8 cellular contexts compared by ENCODE assay signal in genomic region chr1:23867542-23867952, GRCh38. TPM values are rescaled to one million over a fixed set of nuclear protein-coding genes. Genes with fewer than 3 reads are reported as not detected.
A peak's percentile ranks its signal among the peaks of the same experiment; 100 is the strongest.
DNase-seq lines count a peak whose midpoint lies in the region; ATAC-seq and TF ChIP-seq lines count a peak whose summit lies in the region.

No MANE protein-coding gene starts in this region.

- peaks cover 5 to 14% of the 10 kb centered on the region in 2 experiments for H3K4me1 Mint-ChIP-seq in H9

- no peak for TF ChIP-seq POLR2A in esophagus squamous epithelium (IDR thresholded peaks at IDR 0.05)

- BruUV-seq in Panc1 (replicated peaks; lab: Mats Ljungman, UMichigan), result no TSS peak

- no peak overlapping the region for H4K5ac ChIP-seq in H9 (ENCODE audit: insufficient read length, low read depth, low read length)

- peak overlapping the region; percentile 48 for H3K4me2 ChIP-seq in H9 (ENCODE audit: insufficient read depth, insufficient read length, low read length)
- peak overlapping the region; percentile 95 for H3K4me2 ChIP-seq in trophoblast cell (ENCODE audit: low read length)

- no peak overlapping the region for H4K12ac ChIP-seq in trophoblast cell (ENCODE audit: low read depth, low read length)

- no peak overlapping the region for H3K4ac ChIP-seq in H9 (ENCODE audit: low read depth, low read length)
- H3K4ac ChIP-seq in trophoblast cell (ENCODE audit: low read depth, low read length), result no peak overlapping the region

- no peak overlapping the region for H2AK5ac ChIP-seq in H9 (ENCODE audit: insufficient read length, low read length)
- no peak overlapping the region for H2AK5ac ChIP-seq in trophoblast cell (ENCODE audit: low read length)

- H3K27ac ChIP-seq in H9 (ENCODE audit: insufficient read length, low read depth, low read length) (no peak overlapping the region), Panc1 (ENCODE audit: low read length) (peak overlapping the region; percentile 48; the same call in 1 of the 2 replicates), esophagus squamous epithelium (peak overlapping the region; percentile 79 to 83 (median 82)), trophoblast cell (ENCODE audit: low read depth, low read length) (no peak overlapping the region)

- H3K9ac ChIP-seq in H9 (ENCODE audit: extremely low read depth, insufficient read length, low read length) (no peak overlapping the region), trophoblast cell (ENCODE audit: low read length) (no peak overlapping the region)

- no CpG with 5 or more reads among the region's 24 CpGs for WGBS in H9 (ENCODE audit: extremely low coverage, insufficient read length, low lambda C conversion rate)
- 8 to 23% methylated on average over 2 of the region's 24 CpGs for WGBS in esophagus squamous epithelium, 2 donors
- whole genome bisulfite sequencing in trophoblast cell (ENCODE audit: extremely low coverage, insufficient coverage, insufficient read length), result no CpG with 5 or more reads among the region's 24 CpGs

- no peaks in the 10 kb centered on the region for H3K79me2 ChIP-seq in H9 (ENCODE audit: insufficient read depth, low read length)
- H3K79me2 ChIP-seq in trophoblast cell (ENCODE audit: control insufficient read depth, insufficient read depth, low read length, poor library complexity), result no peaks in the 10 kb centered on the region

- no peak overlapping the region for H3T11ph ChIP-seq in H9 (ENCODE audit: low read length)

- CTCF ChIA-PET in Panc1 (lab: Charles Lee), result interaction anchor here (1.2 kb wide), 1 partner anchor 49 kb away, joined by 4 read pairs; no protein-coding TSS in a partner anchor

- H3K4me1 ChIP-seq in H9 (ENCODE audit: insufficient read depth, low read length), result no peaks in the 10 kb centered on the region
- H3K4me1 ChIP-seq in Panc1 (ENCODE audit: control insufficient read depth, insufficient read depth, low read length), result peaks cover 11% of the 10 kb centered on the region; the same call in 1 of the 2 replicates
- H3K4me1 ChIP-seq in esophagus squamous epithelium, result peaks cover 11 to 35% (median 14%) of the 10 kb centered on the region in 3 donors
- peaks cover 2 to 6% of the 10 kb centered on the region in 2 experiments for H3K4me1 ChIP-seq in trophoblast cell (ENCODE audit: control insufficient read depth in 1 of 2, insufficient read depth in 2 of 2, low read length in 2 of 2)

- no peak overlapping the region for H3K56ac ChIP-seq in H9 (ENCODE audit: insufficient read length, low read depth, low read length)

- no peak overlapping the region for H2BK12ac ChIP-seq in H9 (ENCODE audit: insufficient read length, low read depth, low read length)
- H2BK12ac ChIP-seq in trophoblast cell (ENCODE audit: low read length), result no peak overlapping the region

- H3K9me3 ChIP-seq in H9 (ENCODE audit: control insufficient read depth, low read depth, low read length) (no peaks in the 10 kb centered on the region), Panc1 (ENCODE audit: control insufficient read depth, insufficient read depth, low read depth, low read length) (no peaks in the 10 kb centered on the region), esophagus squamous epithelium (no peaks in the 10 kb centered on the region), trophoblast cell (ENCODE audit: insufficient read depth, low read depth, low read length) (no peaks in the 10 kb centered on the region)

- H2AFZ ChIP-seq in H9 (ENCODE audit: low read length) (no peak overlapping the region), trophoblast cell (ENCODE audit: insufficient read depth, low read length, poor library complexity) (peak overlapping the region; percentile 83)

- no peak overlapping the region for H2BK20ac ChIP-seq in H9 (ENCODE audit: low read depth, low read length, poor library complexity, severe bottlenecking)

- peaks cover 0 to 3% of the 10 kb centered on the region in 2 experiments; a peak in 1 of 5 replicates for H3K9me3 Mint-ChIP-seq in H9

- in situ Hi-C loops in Caki2 (cut with HindIII; ENCODE audit: low pct_unique_long_range_greater_than_20kb, low sequenced_read_pairs) (no loop called here), Panc1 (cut with HindIII; ENCODE audit: low pct_unique_long_range_greater_than_20kb, low sequenced_read_pairs) (no loop called here)

- no peak overlapping the region for H2BK5ac ChIP-seq in H9 (ENCODE audit: insufficient read length, low read length)
- no peak overlapping the region for H2BK5ac ChIP-seq in trophoblast cell (ENCODE audit: low read depth, low read length, poor library complexity)

- TF ChIP-seq CTCF in H9 (conservative IDR thresholded peaks at IDR 0.05), result no peak
- TF ChIP-seq CTCF in Panc1 (IDR thresholded peaks at IDR 0.05), result no peak
- no peak for TF ChIP-seq CTCF in esophagus squamous epithelium (IDR thresholded peaks at IDR 0.05)

- H3K4me3 Mint-ChIP-seq in H9, result peak overlapping the region; percentile 69 to 84

- H4K91ac ChIP-seq in H9 (ENCODE audit: insufficient read length, low read depth, low read length) (no peak overlapping the region), trophoblast cell (ENCODE audit: low read depth, low read length) (no peak overlapping the region)

- H3K14ac ChIP-seq in H9 (ENCODE audit: insufficient read depth, low read length), result no peak overlapping the region
- H3K14ac ChIP-seq in trophoblast cell (ENCODE audit: low read length), result no peak overlapping the region

- intact Hi-C loops in Panc1 (cut with micrococcal nuclease; ENCODE audit: unreplicated experiment) (no loop called here), esophagus squamous epithelium (cut with DNase I) (loop anchor here (10.0 kb wide), 1 partner anchor 63 kb away; the partner anchor contains the start of gene GALE)

- H3K23ac ChIP-seq in H9 (ENCODE audit: insufficient read length, low read depth, low read length) (no peak overlapping the region), trophoblast cell (ENCODE audit: low read length) (no peak overlapping the region)

- POLR2A ChIA-PET in Panc1 (lab: Charles Lee), result no interaction called here

- H2BK120ac ChIP-seq in H9 (ENCODE audit: low read depth, low read length, poor library complexity, severe bottlenecking), result no peak overlapping the region
- H2BK120ac ChIP-seq in trophoblast cell (ENCODE audit: insufficient read depth, low read length, poor library complexity), result no peak overlapping the region

- peaks cover 38% of the 10 kb centered on the region for H3K27me3 Mint-ChIP-seq in H9 (ENCODE audit: low read depth)

- H3K36me3 Mint-ChIP-seq in H9 (ENCODE audit: insufficient read depth in 1 of 3, low read depth in 3 of 3), result peaks cover 0 to 6% (median 0%) of the 10 kb centered on the region in 3 experiments; a peak in 2 of 7 replicates

- H2BK15ac ChIP-seq in H9 (ENCODE audit: low read depth, low read length), result no peak overlapping the region

- H3K18ac ChIP-seq in H9 (ENCODE audit: insufficient read length, low read depth, low read length), result no peak overlapping the region
- H3K18ac ChIP-seq in trophoblast cell (ENCODE audit: low read length), result no peak overlapping the region

- no peak overlapping the region for H3K27ac Mint-ChIP-seq in H9

- ATAC-seq in Panc1 (peak; percentile 38), GM18870 (IDR thresholded peaks at IDR 0.05; ENCODE audit: unreplicated experiment) (no peak)

- peaks cover 6% of the 10 kb centered on the region for H3K23me2 ChIP-seq in H9 (ENCODE audit: insufficient read length, low read depth, low read length, poor library complexity, severe bottlenecking)

- H3K4me3 ChIP-seq in Panc1 (ENCODE audit: low read depth in 2 of 2, low read length in 2 of 2) (peak overlapping the region; percentile 66 to 71), esophagus squamous epithelium (peak overlapping the region; percentile 73 to 89 (median 82)), trophoblast cell (ENCODE audit: low read depth, low read length) (peak overlapping the region; percentile 86)

- H3K36me3 ChIP-seq in Panc1 (ENCODE audit: control insufficient read depth, insufficient read depth, low read length), result no peaks in the 10 kb centered on the region
- peaks cover 0 to 30% (median 3%) of the 10 kb centered on the region in 3 donors for H3K36me3 ChIP-seq in esophagus squamous epithelium
- no peaks in the 10 kb centered on the region for H3K36me3 ChIP-seq in trophoblast cell (ENCODE audit: control insufficient read depth in 1 of 2, insufficient read depth in 2 of 2, low read length in 2 of 2)

- H3K27me3 ChIP-seq in H9 (ENCODE audit: insufficient read depth, low read length), result peaks cover 3% of the 10 kb centered on the region; the same call in 1 of the 2 replicates
- H3K27me3 ChIP-seq in Panc1 (ENCODE audit: control insufficient read depth, insufficient read depth, low read length), result no peaks in the 10 kb centered on the region
- H3K27me3 ChIP-seq in esophagus squamous epithelium, result no peaks in the 10 kb centered on the region
- peaks cover 6% of the 10 kb centered on the region for H3K27me3 ChIP-seq in trophoblast cell (ENCODE audit: insufficient read depth, low read length)

- DNase-seq in Caki2 (ENCODE audit: low read depth) (peak; percentile 5), H9 (no peak), Panc1 (ENCODE audit: low read depth, low spot score) (no peak), esophagus squamous epithelium (lab: John Stamatoyannopoulos, UW) (no peak), trophoblast cell (no peak), inferior parietal cortex (ENCODE audit: extremely low spot score) (no peak), NCI-H446 (lab: John Stamatoyannopoulos, UW) (no peak)

- H3K79me1 ChIP-seq in H9 (ENCODE audit: insufficient read depth, low read depth, low read length, poor library complexity, severe bottlenecking) (no peaks in the 10 kb centered on the region), trophoblast cell (ENCODE audit: low read length) (peaks cover 4% of the 10 kb centered on the region)

- H4K8ac ChIP-seq in H9 (replicated peaks; ENCODE audit: insufficient read length, low read depth, low read length) (no peak overlapping the region), trophoblast cell (ENCODE audit: low read depth, low read length) (peak overlapping the region; percentile 71)

- H4K20me1 ChIP-seq in H9 (ENCODE audit: control insufficient read depth, insufficient read depth, insufficient read length), result no peaks in the 10 kb centered on the region

RNA-seq across cellular contexts. Expression of gene FUCA1, which starts 0.5 kb away (rescaled TPM):
- total RNA-seq in Caki2 (2014; rRNA removed; shearing (Covaris generic); ENCODE audit: low replicate concordance), result 30.7 and 44.8 TPM in 2 replicates
- total RNA-seq in H9 (2021) (9.1 and 9.4 TPM in 2 replicates), Panc1 (2021; ENCODE audit: unreplicated experiment) (14.3 TPM), esophagus squamous epithelium (10 to 100 TPM; 10.1 to 32.2 (median 17.5) TPM)
- 9.8 TPM for polyA plus RNA-seq in Panc1 (2012; ENCODE audit: insufficient read length)
- 3.6 and 3.7 TPM in 2 replicates for polyA plus RNA-seq in trophoblast cell (2013)

RNA-seq across cellular contexts. Expression of gene HMGCL, which starts 42.3 kb away (rescaled TPM):
- 72.5 and 74.7 TPM in 2 replicates for total RNA-seq in Caki2 (2014; rRNA removed; shearing (Covaris generic); ENCODE audit: low replicate concordance)
- total RNA-seq in H9 (2021) (14.0 and 15.9 TPM in 2 replicates), Panc1 (2021; ENCODE audit: unreplicated experiment) (30.8 TPM), esophagus squamous epithelium (10 to 100 TPM; 14.3 to 38.9 (median 26.6) TPM)
- polyA plus RNA-seq in Panc1 (2012; ENCODE audit: insufficient read length), result 34.1 TPM
- 15.7 and 16.7 TPM in 2 replicates for polyA plus RNA-seq in trophoblast cell (2013)

RNA-seq across cellular contexts. Expression of gene CNR2, which starts 45.6 kb away (rescaled TPM):
- total RNA-seq in Caki2 (2014; rRNA removed; shearing (Covaris generic); ENCODE audit: low replicate concordance), result 0.03 TPM in 1 of 2 replicates, not detected in the other
- total RNA-seq in H9 (2021) (not detected in 2 replicates), Panc1 (2021; ENCODE audit: unreplicated experiment) (not detected), esophagus squamous epithelium (under 1 TPM in 1 of 4 donors, not detected in 3; under 0.01 TPM)
- not detected for polyA plus RNA-seq in Panc1 (2012; ENCODE audit: insufficient read length)
- 0.01 TPM in 2 replicates for polyA plus RNA-seq in trophoblast cell (2013)

Comparison
In these comparisons a context has a peak if more than half of its experiments do, and no peak if none do; other contexts are left out.
1. H3K27ac ChIP-seq: peak in Panc1 (single experiment) and esophagus squamous epithelium (4 of 4); none in H9 (single experiment) and trophoblast cell (single experiment).
2. Peak in every context shown above with its lines, with median percentiles within 50 percentile points of each other: H3K4me3 ChIP-seq.